25 cellular contexts compared by ENCODE assay signal in the genomic region with DNA sequence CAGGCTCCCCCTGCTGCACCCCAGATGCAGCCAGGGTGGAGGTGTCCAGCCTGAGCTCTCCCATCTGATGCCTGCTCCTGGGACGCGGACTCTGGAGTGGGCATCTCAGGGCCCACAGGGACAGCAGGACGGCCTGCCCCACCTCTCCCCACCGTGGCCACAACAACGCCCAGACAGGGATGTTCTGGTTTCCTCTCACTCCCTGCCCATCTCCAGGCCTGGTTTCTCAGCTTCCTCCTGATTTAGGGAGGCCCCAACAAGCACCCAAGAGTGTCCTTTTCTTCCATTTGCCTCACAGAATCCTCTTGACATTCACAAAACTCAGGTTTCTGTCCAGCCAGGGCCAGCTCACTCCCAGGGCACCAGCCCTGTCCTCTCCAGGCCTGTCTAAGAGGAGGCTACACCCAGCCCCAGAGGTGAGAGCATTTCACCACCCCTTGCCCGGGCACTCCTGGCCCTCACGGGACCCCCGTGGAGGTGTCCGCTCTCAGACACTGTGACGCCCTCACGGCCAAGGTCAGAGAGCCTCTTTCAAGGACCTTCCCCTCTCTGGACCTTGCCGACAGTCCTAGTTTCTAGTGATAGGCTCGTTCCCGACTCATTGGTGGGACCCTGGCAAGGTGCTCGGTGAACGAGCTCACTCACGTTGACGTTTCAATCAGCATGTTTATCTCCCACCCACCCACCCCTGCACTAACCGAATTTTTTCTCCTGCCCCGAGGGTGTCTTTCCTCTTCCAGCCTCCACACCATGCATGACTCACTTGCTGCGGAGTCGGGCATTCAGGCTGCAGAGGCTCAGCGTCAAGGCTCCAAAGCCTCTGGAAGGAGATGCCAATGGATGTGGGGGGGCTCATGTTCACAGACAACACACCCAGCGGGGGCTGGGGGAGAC.
A peak's percentile ranks its signal among the peaks of the same experiment; 100 is the strongest.
DNase-seq lines count a peak whose midpoint lies in the region; ATAC-seq and TF ChIP-seq lines count a peak whose summit lies in the region.
"Had no signal": no experiment of that assay in that cellular context is flagged by ENCODE, and none has a peak within 500 bp of the region (broad histone marks: within the 10 kb centered on the region; RNA-seq: fewer than 3 reads in every experiment).

No MANE protein-coding gene starts in this region.

- H3K9me3 ChIP-seq in right atrium auricular region (no peaks in the 10 kb centered on the region), RWPE2 (ENCODE audit: severe bottlenecking) (no peaks in the 10 kb centered on the region), vagina (no peaks in the 10 kb centered on the region), osteoblast (ENCODE audit: low read depth, low read length) (no peaks in the 10 kb centered on the region)
- H3K9me3 ChIP-seq: BLaER1, HAP-1, heart left ventricle, thoracic aorta had no signal

- H3K4me1 ChIP-seq in right atrium auricular region, result peaks cover 0 to 11% of the 10 kb centered on the region in 2 donors
- no peaks in the 10 kb centered on the region for H3K4me1 ChIP-seq in RWPE2 (ENCODE audit: insufficient read depth, poor library complexity, severe bottlenecking)
- H3K4me1 ChIP-seq in vagina, result peaks cover 10% of the 10 kb centered on the region
- no peaks in the 10 kb centered on the region for H3K4me1 ChIP-seq in osteoblast (ENCODE audit: insufficient read depth, low read length)
- H3K4me1 ChIP-seq: HAP-1 had no signal

- H3K36me3 ChIP-seq in right atrium auricular region (no peaks in the 10 kb centered on the region), RWPE2 (ENCODE audit: low read depth) (no peaks in the 10 kb centered on the region), vagina (no peaks in the 10 kb centered on the region), osteoblast (ENCODE audit: insufficient read depth, low read length) (no peaks in the 10 kb centered on the region)
- H3K36me3 ChIP-seq: BLaER1, HAP-1, heart left ventricle, thoracic aorta had no signal

- no peak overlapping the region for H3K4me2 ChIP-seq in osteoblast (ENCODE audit: insufficient read depth, low read length)
- H3K4me2 ChIP-seq: BLaER1 had no signal

- no peak overlapping the region for H3K4me3 ChIP-seq in right atrium auricular region
- no peak overlapping the region for H3K4me3 ChIP-seq in RWPE2 (ENCODE audit: severe bottlenecking)
- H3K4me3 ChIP-seq in vagina, result no peak overlapping the region
- no peak overlapping the region for H3K4me3 ChIP-seq in osteoblast (ENCODE audit: insufficient read depth, low read length)
- H3K4me3 ChIP-seq: BLaER1, HAP-1, heart left ventricle, thoracic aorta had no signal

- no peak for ATAC-seq in Right ventricle myocardium inferior
- 0 out of 3 replicates have a peak, but pooled peaks have one; percentile 48 for ATAC-seq in RWPE2 (ENCODE audit: low read depth)
- no peak for ATAC-seq in left lobe of liver
- no peak for ATAC-seq in HG03354 (IDR thresholded peaks at IDR 0.05; ENCODE audit: poor library complexity, severe bottlenecking, unreplicated experiment)
- no peak for ATAC-seq in HG03039 (IDR thresholded peaks at IDR 0.05; ENCODE audit: unreplicated experiment)
- ATAC-seq: heart left ventricle, left cardiac atrium had no signal

- TF ChIP-seq CTCF in right atrium auricular region (IDR thresholded peaks at IDR 0.05), result no peak
- no peak for TF ChIP-seq CTCF in RWPE2 (IDR thresholded peaks at IDR 0.05; ENCODE audit: poor library complexity, severe bottlenecking)
- TF ChIP-seq CTCF in vagina (IDR thresholded peaks at IDR 0.05), result no peak
- no peak for TF ChIP-seq CTCF in osteoblast (IDR thresholded peaks at IDR 0.05; ENCODE audit: extremely low read depth, low read depth, low read length)

- TF ChIP-seq POLR2A in vagina (IDR thresholded peaks at IDR 0.05), result no peak

- no peaks in the 10 kb centered on the region for H3K79me2 ChIP-seq in osteoblast (ENCODE audit: insufficient read depth, low read length)

- H3K27me3 ChIP-seq in right atrium auricular region (peaks cover 7 to 21% of the 10 kb centered on the region in 2 donors), RWPE2 (ENCODE audit: insufficient read depth, poor library complexity, severe bottlenecking) (peaks cover 45% of the 10 kb centered on the region), vagina (peaks cover 10% of the 10 kb centered on the region), osteoblast (ENCODE audit: insufficient read depth, low read length) (peaks cover 64% of the 10 kb centered on the region)

- intact Hi-C loops in Right ventricle myocardium inferior (cut with DNase I) (no loop called here), vagina (cut with DNase I) (no loop called here)

- H4K20me1 ChIP-seq in osteoblast (ENCODE audit: insufficient read depth, low read length), result no peaks in the 10 kb centered on the region

- H3K27ac ChIP-seq in right atrium auricular region (no peak overlapping the region), RWPE2 (ENCODE audit: poor library complexity, severe bottlenecking) (no peak overlapping the region), vagina (no peak overlapping the region), osteoblast (ENCODE audit: low read depth, low read length) (no peak overlapping the region)
- H3K27ac ChIP-seq: BLaER1, heart left ventricle, thoracic aorta had no signal

- DNase-seq in right atrium auricular region (ENCODE audit: low spot score) (peak; percentile 51), Right ventricle myocardium inferior (ENCODE audit: missing footprints) (no peak), RWPE2 (ENCODE audit: low spot score) (no peak), left lobe of liver (ENCODE audit: low spot score) (peak; percentile 27), vagina (ENCODE audit: extremely low spot score in 2 of 2) (peak; percentile 44 to 94), osteoblast (ENCODE audit: insufficient read length, low spot score, missing footprints) (no peak)
- DNase-seq: ACHN; activated CD4-positive, alpha-beta T cell treated with anti-CD3 and anti-CD28 coated beads for 48 hours; activated naive CD8-positive, alpha-beta T cell treated with anti-CD3 and anti-CD28 coated beads, Interleukin-2, amount 10 ng/mL, durations not matched to agents 7 days and 5 days; Calu3; central memory CD4-positive, alpha-beta T cell; heart left ventricle; left cardiac atrium; mesenchymal stem cell; NCI-H1417; NCI-H2081 treated with DMSO at 0.1 percent for 48 hours; NCI-H446 treated with DMSO at 0.1 percent for 48 hours; retina; stimulated activated CD4-positive, alpha-beta T cell treated with anti-CD3 and anti-CD28 coated beads, Interleukin-2, amount 100 ng/mL, for 48 hours; stimulated activated naive CD4-positive, alpha-beta T cell had no signal

- no peak overlapping the region for H2AFZ ChIP-seq in osteoblast (ENCODE audit: low read length)

Comparison
In these comparisons a context has a peak if more than half of its experiments do, and no peak if none do; other contexts are left out.
1. DNase-seq: peak in right atrium auricular region (single experiment), left lobe of liver (single experiment) and vagina (2 of 2); none in Right ventricle myocardium inferior (single experiment), RWPE2 (single experiment) and osteoblast (single experiment).